In the genomic region with DNA sequence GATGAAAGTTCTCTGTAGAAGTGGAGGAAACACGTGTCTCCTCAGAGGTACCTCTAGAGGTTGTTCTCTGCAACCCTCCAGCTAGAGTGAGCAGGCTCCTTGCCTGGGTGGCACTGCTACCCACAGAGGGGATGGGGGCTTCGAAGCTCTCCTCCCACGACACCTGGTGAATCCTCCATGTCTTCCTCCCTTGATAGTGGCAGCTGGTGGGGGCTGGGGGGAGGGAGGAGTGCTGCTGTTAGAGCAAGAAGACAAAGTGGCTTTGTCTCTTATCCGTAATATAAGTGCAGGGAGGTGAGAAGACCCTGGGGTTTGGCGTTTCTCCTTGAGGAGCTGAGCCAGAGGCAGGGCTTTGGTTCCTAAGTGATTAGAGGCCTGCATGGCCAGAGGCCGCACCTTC, we compare ENCODE assay signal across 9 cellular contexts. TPM values are rescaled to one million over a fixed set of nuclear protein-coding genes. Genes with fewer than 3 reads are reported as not detected.
DNase-seq lines count a peak whose midpoint lies in the region; ATAC-seq and TF ChIP-seq lines count a peak whose summit lies in the region.
"Had no signal": no experiment of that assay in that cellular context is flagged by ENCODE, and none has a peak within 500 bp of the region (broad histone marks: within the 10 kb centered on the region; RNA-seq: fewer than 3 reads in every experiment).

No MANE protein-coding gene starts in this region.

- no peak overlapping the region for H3K4me3 ChIP-seq in DND-41 (ENCODE audit: low read depth in 1 of 2, low read length in 2 of 2)
- H3K4me3 ChIP-seq in skeletal muscle tissue (ENCODE audit: low read length in 3 of 3): no peak overlapping the region
- H3K4me3 ChIP-seq in MM.1S (ENCODE audit: low read length): no peak overlapping the region

- H3K36me3 Mint-ChIP-seq in activated T-helper 2 cell treated with anti-CD3 and anti-CD28 coated beads, Interferon-gamma antibody, Interleukin-2, Interleukin-4, amounts not matched to agents 10 μg/mL and 5 μg/mL and 100 μg/mL, durations not matched to agents 14 hours and 24 hours and 36 hours (ENCODE audit: low read depth): peaks cover 35% of the 10 kb centered on the region

- peaks cover 73% of the 10 kb centered on the region for H3K4me1 ChIP-seq in DND-41 (ENCODE audit: insufficient read depth, low read length)
- peaks cover 54 to 65% (median 58%) of the 10 kb centered on the region in 3 donors for H3K4me1 ChIP-seq in skeletal muscle tissue (ENCODE audit: control insufficient read depth in 3 of 3, insufficient read depth in 3 of 3, low read length in 3 of 3)
- H3K4me1 ChIP-seq in MM.1S (ENCODE audit: low read length): no peaks in the 10 kb centered on the region

- DNase-seq in DND-41 (peak; percentile 86), left kidney (ENCODE audit: low read depth, low spot score) (peak; percentile 42), MM.1S (no peak), activated gamma-delta T cell (lab: John Stamatoyannopoulos, UW) (no peak), SW 1271 (lab: John Stamatoyannopoulos, UW) (no peak)
- DNase-seq in activated T-helper 2 cell treated with anti-CD3 and anti-CD28 coated beads, Interferon-gamma antibody, Interleukin-2, Interleukin-4, amounts not matched to agents 10 μg/mL and 5 μg/mL and 100 μg/mL, durations not matched to agents 14 hours and 24 hours and 36 hours (ENCODE audit: low spot score): no peak
- DNase-seq: KBM-7 had no signal

- no peaks in the 10 kb centered on the region for H3F3A ChIP-seq in MM.1S (ENCODE audit: insufficient read depth, low read length)

- H3K27me3 ChIP-seq in DND-41 (ENCODE audit: insufficient read depth, low read length, poor library complexity) (no peaks in the 10 kb centered on the region), skeletal muscle tissue (ENCODE audit: control insufficient read depth in 3 of 3, insufficient read depth in 3 of 3, low read length in 3 of 3) (no peaks in the 10 kb centered on the region), MM.1S (replicated peaks; ENCODE audit: insufficient read depth, low read length) (no peaks in the 10 kb centered on the region)

- peak; percentile 16 for TF ChIP-seq CTCF in DND-41 (IDR thresholded peaks at IDR 0.05; ENCODE audit: borderline replicate concordance, extremely low read depth, low read length, poor library complexity, severe bottlenecking)
- no peak for TF ChIP-seq CTCF in MM.1S (IDR thresholded peaks at IDR 0.05; ENCODE audit: low read length)

- H3K9me3 Mint-ChIP-seq in activated T-helper 2 cell treated with anti-CD3 and anti-CD28 coated beads, Interferon-gamma antibody, Interleukin-2, Interleukin-4, amounts not matched to agents 10 μg/mL and 5 μg/mL and 100 μg/mL, durations not matched to agents 14 hours and 24 hours and 36 hours: no peaks in the 10 kb centered on the region

- H3K27me3 Mint-ChIP-seq in activated T-helper 2 cell treated with anti-CD3 and anti-CD28 coated beads, Interferon-gamma antibody, Interleukin-2, Interleukin-4, amounts not matched to agents 10 μg/mL and 5 μg/mL and 100 μg/mL, durations not matched to agents 14 hours and 24 hours and 36 hours (ENCODE audit: low read depth): no peaks in the 10 kb centered on the region

- H3K4me1 Mint-ChIP-seq in activated T-helper 2 cell treated with anti-CD3 and anti-CD28 coated beads, Interferon-gamma antibody, Interleukin-2, Interleukin-4, amounts not matched to agents 10 μg/mL and 5 μg/mL and 100 μg/mL, durations not matched to agents 14 hours and 24 hours and 36 hours (ENCODE audit: low read depth): peaks cover 68% of the 10 kb centered on the region

- H3K36me3 ChIP-seq in DND-41 (ENCODE audit: insufficient read depth, low read length) (peaks cover 35% of the 10 kb centered on the region), skeletal muscle tissue (ENCODE audit: control insufficient read depth in 3 of 3, insufficient read depth in 3 of 3, low read length in 3 of 3) (peaks cover 0 to 2% (median 0%) of the 10 kb centered on the region in 3 donors), MM.1S (replicated peaks; ENCODE audit: insufficient read depth, low read length) (no peaks in the 10 kb centered on the region)

- H3K79me2 ChIP-seq in DND-41 (ENCODE audit: insufficient read depth, low read length) (peaks cover 87% of the 10 kb centered on the region), MM.1S (ENCODE audit: low read length) (no peaks in the 10 kb centered on the region)

- H3K4me3 Mint-ChIP-seq in activated T-helper 2 cell treated with anti-CD3 and anti-CD28 coated beads, Interferon-gamma antibody, Interleukin-2, Interleukin-4, amounts not matched to agents 10 μg/mL and 5 μg/mL and 100 μg/mL, durations not matched to agents 14 hours and 24 hours and 36 hours (ENCODE audit: low read depth): no peak overlapping the region

- intact Hi-C loops in activated T-helper 2 cell treated with anti-CD3 and anti-CD28 coated beads, Interferon-gamma antibody, Interleukin-2, Interleukin-4, amounts not matched to agents 10 μg/mL and 5 μg/mL and 100 μg/mL, durations not matched to agents 14 hours and 24 hours and 36 hours (cut with micrococcal nuclease): loop anchor here (5.0 kb wide), 1 partner anchor 95 kb away; the partner anchor contains the start of gene LAX1

- ATAC-seq in DND-41 (ENCODE audit: insufficient read depth, low read depth) (peak; percentile 53), GM21447 (IDR thresholded peaks at IDR 0.05; ENCODE audit: unreplicated experiment) (no peak)

- H3K27ac ChIP-seq in DND-41 (ENCODE audit: low read length) (peak overlapping the region; percentile 97), skeletal muscle tissue (ENCODE audit: low read depth, low read length) (peak overlapping the region; percentile 70), MM.1S (ENCODE audit: low read length) (no peak overlapping the region)

- no peaks in the 10 kb centered on the region for H3K9me2 ChIP-seq in MM.1S (replicated peaks; ENCODE audit: insufficient read depth, low read length)

- H2AFZ ChIP-seq in DND-41 (ENCODE audit: low read depth, low read length) (no peak overlapping the region), MM.1S (ENCODE audit: low read length) (no peak overlapping the region)

- peak overlapping the region; percentile 58 for H3K9ac ChIP-seq in DND-41 (ENCODE audit: low read depth, low read length)
- peak overlapping the region in 2 of 3 donors; percentile 55 to 59 for H3K9ac ChIP-seq in skeletal muscle tissue (ENCODE audit: low read depth in 1 of 3, low read length in 3 of 3)
- no peak overlapping the region for H3K9ac ChIP-seq in MM.1S (ENCODE audit: low read length)

- H3K9me3 ChIP-seq in DND-41 (ENCODE audit: insufficient read depth, low read length, severe bottlenecking): no peaks in the 10 kb centered on the region
- H3K9me3 ChIP-seq in skeletal muscle tissue (ENCODE audit: control insufficient read depth in 3 of 3, low read length in 3 of 3): no peaks in the 10 kb centered on the region
- no peaks in the 10 kb centered on the region for H3K9me3 ChIP-seq in MM.1S (replicated peaks; ENCODE audit: insufficient read depth, low read length)

- peak overlapping the region; percentile 18 for H3K27ac Mint-ChIP-seq in activated T-helper 2 cell treated with anti-CD3 and anti-CD28 coated beads, Interferon-gamma antibody, Interleukin-2, Interleukin-4, amounts not matched to agents 10 μg/mL and 5 μg/mL and 100 μg/mL, durations not matched to agents 14 hours and 24 hours and 36 hours

- H3K4me2 ChIP-seq in DND-41 (ENCODE audit: insufficient read depth, low read length) (peak overlapping the region; percentile 58), MM.1S (ENCODE audit: low read depth, low read length) (no peak overlapping the region)

- peaks cover 12% of the 10 kb centered on the region for H4K20me1 ChIP-seq in DND-41 (ENCODE audit: insufficient read depth, low read length)
- H4K20me1 ChIP-seq in MM.1S (ENCODE audit: insufficient read depth, low read length): no peaks in the 10 kb centered on the region

RNA-seq across cellular contexts. Expression of gene ATP2B4, which starts 45.2 kb away (rescaled TPM):
- 50.3 and 50.8 TPM in 2 replicates for total RNA-seq in activated T-helper 2 cell treated with anti-CD3 and anti-CD28 coated beads, Interferon-gamma antibody, Interleukin-2, Interleukin-4, amounts not matched to agents 10 μg/mL and 5 μg/mL and 100 μg/mL, durations not matched to agents 14 hours and 24 hours and 36 hours
- 60.5 TPM for total RNA-seq in skeletal muscle tissue

Comparison
In these comparisons a context has a peak if more than half of its experiments do, and no peak if none do; other contexts are left out.
1. DNase-seq: peak in DND-41 (single experiment) and left kidney (single experiment); none in activated T-helper 2 cell treated with anti-CD3 and anti-CD28 coated beads, Interferon-gamma antibody, Interleukin-2, Interleukin-4, amounts not matched to agents 10 μg/mL and 5 μg/mL and 100 μg/mL, durations not matched to agents 14 hours and 24 hours and 36 hours (single experiment), MM.1S (single experiment), activated gamma-delta T cell (single experiment) and SW 1271 (0 of 2).